Comparison of ENCODE assay signal across 16 cellular contexts in the genomic region with DNA sequence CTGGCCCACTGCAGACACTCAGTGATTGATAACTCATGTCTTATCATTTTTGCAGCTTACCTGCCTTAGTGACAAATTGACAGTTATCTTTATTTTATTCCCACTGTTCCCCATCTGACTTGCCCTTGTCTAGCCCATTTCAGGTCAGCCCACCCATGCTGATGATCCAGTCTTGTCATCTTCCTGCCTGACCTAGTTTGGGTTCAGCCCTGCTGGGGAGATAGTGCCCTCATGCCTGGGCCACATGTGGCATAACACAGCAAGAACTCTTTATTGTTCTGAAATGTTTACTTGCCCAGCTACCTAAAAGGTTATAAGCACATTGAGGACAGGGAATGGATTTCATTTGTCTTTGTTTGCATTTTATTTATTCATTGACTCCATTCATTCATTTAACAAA.
DNase-seq lines count a peak whose midpoint lies in the region; ATAC-seq and TF ChIP-seq lines count a peak whose summit lies in the region.
"Had no signal": no experiment of that assay in that cellular context is flagged by ENCODE, and none has a peak within 500 bp of the region (broad histone marks: within the 10 kb centered on the region; RNA-seq: fewer than 3 reads in every experiment).

No MANE protein-coding gene starts in this region.

- no peaks in the 10 kb centered on the region for H3K27me3 ChIP-seq in CD8-positive, alpha-beta memory T cell (ENCODE audit: insufficient read depth, low read length, poor library complexity, severe bottlenecking)
- H3K27me3 ChIP-seq in muscle layer of duodenum (ENCODE audit: low read depth, low read length) (no peaks in the 10 kb centered on the region), aorta (ENCODE audit: control insufficient read depth in 1 of 2, insufficient read depth in 2 of 2, low read length in 1 of 2) (no peaks in the 10 kb centered on the region)
- H3K27me3 ChIP-seq: tibial artery had no signal

- POLR2A ChIA-PET in CD8-positive, alpha-beta memory T cell (lab: Charles Lee) = no interaction called here

- no peaks in the 10 kb centered on the region for H3K27me3 Mint-ChIP-seq in CD8-positive, alpha-beta memory T cell
- H3K27me3 Mint-ChIP-seq in activated T-helper 2 cell treated with anti-CD3 and anti-CD28 coated beads, Interferon-gamma antibody, Interleukin-2, Interleukin-4, amounts not matched to agents 10 μg/mL and 5 μg/mL and 100 μg/mL, durations not matched to agents 14 hours and 24 hours and 36 hours (ENCODE audit: low read depth) = no peaks in the 10 kb centered on the region
- no peaks in the 10 kb centered on the region for H3K27me3 Mint-ChIP-seq in type B pancreatic cell
- H3K27me3 Mint-ChIP-seq: activated CD4-positive, alpha-beta T cell treated with anti-CD3 and anti-CD28 coated beads, Interleukin-2, amount 10 ng/mL, durations not matched to agents 7 days and 5 days had no signal

- peaks cover 31 to 47% (median 32%) of the 10 kb centered on the region in 3 donors for H3K4me1 Mint-ChIP-seq in CD8-positive, alpha-beta memory T cell
- H3K4me1 Mint-ChIP-seq in activated T-helper 2 cell treated with anti-CD3 and anti-CD28 coated beads, Interferon-gamma antibody, Interleukin-2, Interleukin-4, amounts not matched to agents 10 μg/mL and 5 μg/mL and 100 μg/mL, durations not matched to agents 14 hours and 24 hours and 36 hours (ENCODE audit: low read depth) = peaks cover 57% of the 10 kb centered on the region
- H3K4me1 Mint-ChIP-seq in type B pancreatic cell (ENCODE audit: unreplicated experiment) = no peaks in the 10 kb centered on the region
- H3K4me1 Mint-ChIP-seq: activated CD4-positive, alpha-beta T cell treated with anti-CD3 and anti-CD28 coated beads, Interleukin-2, amount 10 ng/mL, durations not matched to agents 7 days and 5 days had no signal

- intact Hi-C loops in activated T-helper 2 cell treated with anti-CD3 and anti-CD28 coated beads, Interferon-gamma antibody, Interleukin-2, Interleukin-4, amounts not matched to agents 10 μg/mL and 5 μg/mL and 100 μg/mL, durations not matched to agents 14 hours and 24 hours and 36 hours (cut with micrococcal nuclease) = loop anchor here (5.0 kb wide), 1 partner anchor 36 kb away; no protein-coding TSS in a partner anchor
- intact Hi-C loops in aorta (cut with DNase I) = no loop called here

- no peaks in the 10 kb centered on the region for H3K9me3 Mint-ChIP-seq in CD8-positive, alpha-beta memory T cell
- H3K9me3 Mint-ChIP-seq in activated T-helper 2 cell treated with anti-CD3 and anti-CD28 coated beads, Interferon-gamma antibody, Interleukin-2, Interleukin-4, amounts not matched to agents 10 μg/mL and 5 μg/mL and 100 μg/mL, durations not matched to agents 14 hours and 24 hours and 36 hours = peaks cover 3% of the 10 kb centered on the region
- H3K9me3 Mint-ChIP-seq in type B pancreatic cell = no peaks in the 10 kb centered on the region
- H3K9me3 Mint-ChIP-seq: activated CD4-positive, alpha-beta T cell treated with anti-CD3 and anti-CD28 coated beads, Interleukin-2, amount 10 ng/mL, durations not matched to agents 7 days and 5 days had no signal

- H3K4me3 ChIP-seq in CD8-positive, alpha-beta memory T cell (ENCODE audit: low read length) = no peak overlapping the region
- H3K4me3 ChIP-seq in muscle layer of duodenum (ENCODE audit: low read depth in 1 of 2, low read length in 2 of 2) (no peak overlapping the region), aorta (ENCODE audit: low read length in 2 of 2) (no peak overlapping the region)
- H3K4me3 ChIP-seq: SK-N-MC, tibial artery had no signal

- H3K36me3 Mint-ChIP-seq in CD8-positive, alpha-beta memory T cell = peaks cover 0 to 2% (median 0%) of the 10 kb centered on the region in 3 donors
- H3K36me3 Mint-ChIP-seq in activated T-helper 2 cell treated with anti-CD3 and anti-CD28 coated beads, Interferon-gamma antibody, Interleukin-2, Interleukin-4, amounts not matched to agents 10 μg/mL and 5 μg/mL and 100 μg/mL, durations not matched to agents 14 hours and 24 hours and 36 hours (ENCODE audit: low read depth) = peaks cover 55% of the 10 kb centered on the region
- H3K36me3 Mint-ChIP-seq in type B pancreatic cell = no peaks in the 10 kb centered on the region

- H3K27ac ChIP-seq in CD8-positive, alpha-beta memory T cell (ENCODE audit: low read depth, low read length) = no peak overlapping the region
- H3K27ac ChIP-seq in muscle layer of duodenum (ENCODE audit: low read length) (peak overlapping the region; percentile 72), aorta (ENCODE audit: low read depth in 1 of 2, low read length in 2 of 2) (no peak overlapping the region)
- H3K27ac ChIP-seq: SK-N-MC had no signal

- no peaks in the 10 kb centered on the region for H3K9me3 ChIP-seq in CD8-positive, alpha-beta memory T cell (ENCODE audit: low read length)
- H3K9me3 ChIP-seq in muscle layer of duodenum (ENCODE audit: control insufficient read depth in 1 of 2, low read length in 2 of 2) (no peaks in the 10 kb centered on the region), aorta (ENCODE audit: control insufficient read depth, low read length) (no peaks in the 10 kb centered on the region)
- H3K9me3 ChIP-seq: tibial artery had no signal

- peak in 2 of 5 donors; percentile 27 to 53 for DNase-seq in CD8-positive, alpha-beta memory T cell
- DNase-seq in activated T-helper 2 cell treated with anti-CD3 and anti-CD28 coated beads, Interferon-gamma antibody, Interleukin-2, Interleukin-4, amounts not matched to agents 10 μg/mL and 5 μg/mL and 100 μg/mL, durations not matched to agents 14 hours and 24 hours and 36 hours (ENCODE audit: low spot score) = no peak
- DNase-seq in type B pancreatic cell (ENCODE audit: extremely low spot score, unreplicated experiment) (no peak), NCI-H82 (lab: John Stamatoyannopoulos, UW) (no peak), aorta (no peak)
- DNase-seq: activated CD4-positive, alpha-beta T cell treated with anti-CD3 and anti-CD28 coated beads, Interleukin-2, amount 10 ng/mL, durations not matched to agents 7 days and 5 days; foreskin melanocyte; Karpas-422; NCI-H1092 treated with DMSO at 0.1 percent for 48 hours; NCI-H526; stimulated activated CD8-positive, alpha-beta memory T cell treated with anti-CD3 and anti-CD28 coated beads, Interleukin-4, amount 100 ng/mL, for 48 hours; tibial artery had no signal

- H3K27ac Mint-ChIP-seq in CD8-positive, alpha-beta memory T cell = peak overlapping the region in 7 of 8 donors; percentile 84 to 99 (median 91)
- peak overlapping the region; percentile 98 for H3K27ac Mint-ChIP-seq in activated T-helper 2 cell treated with anti-CD3 and anti-CD28 coated beads, Interferon-gamma antibody, Interleukin-2, Interleukin-4, amounts not matched to agents 10 μg/mL and 5 μg/mL and 100 μg/mL, durations not matched to agents 14 hours and 24 hours and 36 hours
- no peak overlapping the region for H3K27ac Mint-ChIP-seq in type B pancreatic cell
- H3K27ac Mint-ChIP-seq: activated CD4-positive, alpha-beta T cell treated with anti-CD3 and anti-CD28 coated beads, Interleukin-2, amount 10 ng/mL, durations not matched to agents 7 days and 5 days had no signal

- peak; percentile 31 for TF ChIP-seq POLR2A in GM18505 (IDR thresholded peaks at IDR 0.05; ENCODE audit: borderline replicate concordance, extremely low read depth, insufficient read depth, insufficient read length)

- CTCF ChIA-PET in CD8-positive, alpha-beta memory T cell (lab: Charles Lee) = interaction anchor here (1.2 to 4.5 kb wide), 3 partner anchors 10 to 137 kb away, joined by 5 to 29 read pairs (median 11); partner anchors contain the start of gene TCTN3

- no peaks in the 10 kb centered on the region for H3K36me3 ChIP-seq in CD8-positive, alpha-beta memory T cell (ENCODE audit: insufficient read depth, low read length)
- H3K36me3 ChIP-seq in muscle layer of duodenum (ENCODE audit: control insufficient read depth in 1 of 2, insufficient read depth in 2 of 2, low read length in 2 of 2) = no peaks in the 10 kb centered on the region
- H3K36me3 ChIP-seq in aorta (ENCODE audit: control insufficient read depth in 1 of 2, insufficient read depth in 2 of 2, low read length in 1 of 2) = no peaks in the 10 kb centered on the region
- H3K36me3 ChIP-seq: tibial artery had no signal

- no peak for TF ChIP-seq CTCF in type B pancreatic cell (conservative IDR thresholded peaks at IDR 0.05)

- ATAC-seq in GM18505 (IDR thresholded peaks at IDR 0.05; ENCODE audit: unreplicated experiment) (no peak), aorta (ENCODE audit: low FRiP score) (no peak)
- ATAC-seq: HCT116 had no signal

- H3K4me3 Mint-ChIP-seq in CD8-positive, alpha-beta memory T cell = peak overlapping the region in 2 of 7 donors; percentile 19 to 75
- peak overlapping the region; percentile 87 for H3K4me3 Mint-ChIP-seq in activated T-helper 2 cell treated with anti-CD3 and anti-CD28 coated beads, Interferon-gamma antibody, Interleukin-2, Interleukin-4, amounts not matched to agents 10 μg/mL and 5 μg/mL and 100 μg/mL, durations not matched to agents 14 hours and 24 hours and 36 hours (ENCODE audit: low read depth)
- no peak overlapping the region for H3K4me3 Mint-ChIP-seq in type B pancreatic cell
- H3K4me3 Mint-ChIP-seq: activated CD4-positive, alpha-beta T cell treated with anti-CD3 and anti-CD28 coated beads, Interleukin-2, amount 10 ng/mL, durations not matched to agents 7 days and 5 days had no signal

- peaks cover 12% of the 10 kb centered on the region for H3K4me1 ChIP-seq in CD8-positive, alpha-beta memory T cell (ENCODE audit: insufficient read depth, low read length)
- peaks cover 4 to 7% of the 10 kb centered on the region in 2 donors for H3K4me1 ChIP-seq in muscle layer of duodenum (ENCODE audit: control insufficient read depth in 1 of 2, insufficient read depth in 2 of 2, low read length in 2 of 2)
- peaks cover 3 to 7% of the 10 kb centered on the region in 2 donors for H3K4me1 ChIP-seq in aorta (ENCODE audit: control insufficient read depth in 1 of 2, insufficient read depth in 2 of 2, low read length in 2 of 2)
